In genomic region chr4:184415071-184415470, GRCh38 we compare ENCODE assay signal across 16 cellular contexts. TPM values are rescaled to one million over a fixed set of nuclear protein-coding genes. Genes with fewer than 3 reads are reported as not detected.
A peak's percentile ranks its signal among the peaks of the same experiment; 100 is the strongest.
DNase-seq lines count a peak whose midpoint lies in the region; ATAC-seq and TF ChIP-seq lines count a peak whose summit lies in the region.
"Had no signal": no experiment of that assay in that cellular context is flagged by ENCODE, and none has a peak within 500 bp of the region (broad histone marks: within the 10 kb centered on the region; RNA-seq: fewer than 3 reads in every experiment).

No MANE protein-coding gene starts in this region.

- peak overlapping the region; percentile 2 to 68 for H3K27ac ChIP-seq in esophagus (ENCODE audit: low read depth in 2 of 2, low read length in 1 of 2)
- H3K27ac ChIP-seq in stomach, result peak overlapping the region; percentile 18 to 81 (median 71)
- H3K27ac ChIP-seq: sigmoid colon, SK-N-MC had no signal

- H3K9me3 ChIP-seq in esophagus (ENCODE audit: control insufficient read depth in 2 of 2, insufficient read depth in 1 of 2, low read depth in 1 of 2, low read length in 1 of 2), result no peaks in the 10 kb centered on the region
- no peaks in the 10 kb centered on the region for H3K9me3 ChIP-seq in stomach
- H3K9me3 ChIP-seq: sigmoid colon had no signal

- WGBS in esophagus, 2 donors, result 58 to 71% methylated on average over 6 of the region's 6 CpGs
- 56 to 70% (median 64%) methylated on average over 6 of the region's 6 CpGs for WGBS in stomach, 5 donors

- H3K4me3 ChIP-seq in esophagus (ENCODE audit: low read depth in 1 of 2, low read length in 2 of 2) (no peak overlapping the region), stomach (no peak overlapping the region)
- H3K4me3 ChIP-seq: sigmoid colon, SK-N-MC had no signal

- peaks cover 73% of the 10 kb centered on the region for H3K4me1 Mint-ChIP-seq in activated naive CD4-positive, alpha-beta T cell treated with anti-CD3 and anti-CD28 coated beads for 36 hours (ENCODE audit: low read depth)
- H3K4me1 Mint-ChIP-seq in activated B cell treated with CpG ODN at 0.5 μM for 24 hours, result peaks cover 67% of the 10 kb centered on the region

- CTCF ChIA-PET in activated naive CD4-positive, alpha-beta T cell treated with anti-CD3 and anti-CD28 coated beads for 36 hours (lab: Charles Lee), result interaction anchor here (0.5 to 0.6 kb wide), 2 partner anchors 32 to 142 kb away, joined by 3 read pairs; no protein-coding TSS in a partner anchor
- CTCF ChIA-PET in activated B cell treated with CpG ODN at 0.5 μM for 24 hours (lab: Charles Lee), result no interaction called here

- no peak for TF ChIP-seq POLR2A in stomach (IDR thresholded peaks at IDR 0.05)

- ATAC-seq in activated B cell treated with CpG ODN at 0.5 μM for 24 hours (ENCODE audit: low read depth) (no peak), GM21737 (IDR thresholded peaks at IDR 0.05; ENCODE audit: unreplicated experiment) (no peak)

- no peak for TF ChIP-seq CTCF in activated B cell treated with CpG ODN at 0.5 μM for 24 hours (IDR thresholded peaks at IDR 0.05)
- TF ChIP-seq CTCF in stomach (IDR thresholded peaks at IDR 0.05), result no peak

- H3K36me3 Mint-ChIP-seq in activated naive CD4-positive, alpha-beta T cell treated with anti-CD3 and anti-CD28 coated beads for 36 hours (ENCODE audit: low read depth), result peaks cover 18% of the 10 kb centered on the region
- H3K36me3 Mint-ChIP-seq in activated B cell treated with CpG ODN at 0.5 μM for 24 hours (ENCODE audit: low read depth), result peaks cover 75% of the 10 kb centered on the region

- H3K36me3 ChIP-seq in esophagus (ENCODE audit: control insufficient read depth in 2 of 2, insufficient read depth in 2 of 2, low read length in 1 of 2) (peaks cover 4% of the 10 kb centered on the region in 2 donors), stomach (peaks cover 21 to 53% (median 45%) of the 10 kb centered on the region in 4 donors)

- peak overlapping the region; percentile 57 for H3K27ac Mint-ChIP-seq in activated naive CD4-positive, alpha-beta T cell treated with anti-CD3 and anti-CD28 coated beads for 36 hours
- H3K27ac Mint-ChIP-seq in activated B cell treated with CpG ODN at 0.5 μM for 24 hours, result peak overlapping the region; percentile 35

- POLR2A ChIA-PET in activated B cell treated with CpG ODN at 0.5 μM for 24 hours (lab: Charles Lee), result interaction anchor here (1.5 kb wide), 1 partner anchor 60 kb away, joined by 4 read pairs; the partner anchor contains the start of gene IRF2

- TF ChIP-seq EP300 in stomach (IDR thresholded peaks at IDR 0.05), result no peak

- H3K4me3 Mint-ChIP-seq in activated naive CD4-positive, alpha-beta T cell treated with anti-CD3 and anti-CD28 coated beads for 36 hours, result no peak overlapping the region
- H3K4me3 Mint-ChIP-seq in activated B cell treated with CpG ODN at 0.5 μM for 24 hours, result no peak overlapping the region
- H3K4me3 Mint-ChIP-seq: brain had no signal

- intact Hi-C loops in activated naive CD4-positive, alpha-beta T cell treated with anti-CD3 and anti-CD28 coated beads for 36 hours (cut with micrococcal nuclease), result no loop called here
- intact Hi-C loops in activated B cell treated with CpG ODN at 0.5 μM for 24 hours (cut with micrococcal nuclease), result loop anchor here (10.0 kb wide), 1 partner anchor 910 kb away; the partner anchor contains the start of gene ING2
- intact Hi-C loops in stomach (cut with DNase I; ENCODE audit: low total_unique reads), result no loop called here

- no peaks in the 10 kb centered on the region for H3K27me3 Mint-ChIP-seq in activated naive CD4-positive, alpha-beta T cell treated with anti-CD3 and anti-CD28 coated beads for 36 hours (ENCODE audit: low read depth)
- no peaks in the 10 kb centered on the region for H3K27me3 Mint-ChIP-seq in activated B cell treated with CpG ODN at 0.5 μM for 24 hours
- H3K27me3 Mint-ChIP-seq: brain had no signal

- H3K4me1 ChIP-seq in esophagus (ENCODE audit: control insufficient read depth in 2 of 2, insufficient read depth in 2 of 2, low read length in 1 of 2) (no peaks in the 10 kb centered on the region), stomach (peaks cover 30 to 69% (median 43%) of the 10 kb centered on the region in 4 donors)

- DNase-seq in activated naive CD4-positive, alpha-beta T cell treated with anti-CD3 and anti-CD28 coated beads for 36 hours, result no peak
- no peak for DNase-seq in activated naive CD4-positive, alpha-beta T cell treated with anti-CD3 and anti-CD28 coated beads, Interleukin-2, amount 50 U/mL, for 16 hours
- DNase-seq in activated B cell treated with CpG ODN at 0.5 μM for 24 hours, result no peak
- no peak for DNase-seq in stomach
- DNase-seq in midbrain (lab: John Stamatoyannopoulos, UW), result no peak
- DNase-seq in HK-2 (ENCODE audit: unreplicated experiment), result no peak
- DNase-seq: effector CD8-positive, alpha-beta T cell; Kasumi-1; nucleus accumbens; sigmoid colon; stimulated activated CD4-positive, alpha-beta T cell treated with anti-CD3 and anti-CD28 coated beads, Interleukin-4, amount 100 ng/mL, for 4 hours; stimulated activated naive CD4-positive, alpha-beta T cell had no signal

- H3K9me3 Mint-ChIP-seq in activated naive CD4-positive, alpha-beta T cell treated with anti-CD3 and anti-CD28 coated beads for 36 hours, result no peaks in the 10 kb centered on the region
- no peaks in the 10 kb centered on the region for H3K9me3 Mint-ChIP-seq in activated B cell treated with CpG ODN at 0.5 μM for 24 hours

- H3K27me3 ChIP-seq in esophagus (ENCODE audit: control insufficient read depth in 1 of 2, insufficient read depth in 2 of 2, low read length in 2 of 2) (no peaks in the 10 kb centered on the region), stomach (no peaks in the 10 kb centered on the region)
- H3K27me3 ChIP-seq: sigmoid colon had no signal

RNA-seq across cellular contexts. Expression of gene IRF2, which starts 59.3 kb away (rescaled TPM):
- 10 to 100 TPM; 37.3 to 38.3 TPM for total RNA-seq in activated naive CD4-positive, alpha-beta T cell treated with anti-CD3 and anti-CD28 coated beads for 36 hours
- total RNA-seq in activated B cell treated with CpG ODN at 0.5 μM for 24 hours (65.5 and 66.2 TPM in 2 replicates), stomach (100 to 1,000 TPM in 2 of 5 donors, 10 to 100 TPM in 2, 1 to 10 TPM in 1; 5.5 to 253 (median 45.4) TPM)
- polyA plus RNA-seq in esophagus (10 to 100 TPM; 10.9 to 14.3 TPM), stomach (10 to 100 TPM; 18.3 to 30.4 (median 20.4) TPM)
